ENCODE assay signal across 1 cellular context in the genomic region with DNA sequence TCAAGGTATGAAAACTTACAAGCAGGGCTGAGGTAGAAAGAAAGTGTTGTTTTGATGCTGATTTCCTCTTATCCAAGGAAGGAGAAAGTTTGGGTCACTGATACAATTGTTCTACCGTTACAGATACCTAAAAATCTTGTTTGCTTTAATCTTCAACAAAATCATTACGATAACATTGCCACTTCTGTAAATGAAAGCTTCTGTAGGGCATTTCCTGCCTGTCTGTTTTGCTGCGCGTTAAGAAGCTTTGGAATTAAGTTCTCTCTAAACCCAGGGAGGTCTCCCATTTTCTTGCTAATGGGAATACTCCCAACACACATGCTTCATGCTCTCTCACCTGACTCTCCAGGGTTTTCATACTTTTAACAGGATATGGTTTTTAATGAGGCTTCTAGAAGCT.
TF ChIP-seq lines count a peak whose summit lies in the region.

No MANE protein-coding gene starts in this region.

TF ChIP-seq in GM23338, 12 proteins besides CTCF, POLR2A, EP300 and RAD21 (continued from another document):
- TF ChIP-seq, protein P1, sequence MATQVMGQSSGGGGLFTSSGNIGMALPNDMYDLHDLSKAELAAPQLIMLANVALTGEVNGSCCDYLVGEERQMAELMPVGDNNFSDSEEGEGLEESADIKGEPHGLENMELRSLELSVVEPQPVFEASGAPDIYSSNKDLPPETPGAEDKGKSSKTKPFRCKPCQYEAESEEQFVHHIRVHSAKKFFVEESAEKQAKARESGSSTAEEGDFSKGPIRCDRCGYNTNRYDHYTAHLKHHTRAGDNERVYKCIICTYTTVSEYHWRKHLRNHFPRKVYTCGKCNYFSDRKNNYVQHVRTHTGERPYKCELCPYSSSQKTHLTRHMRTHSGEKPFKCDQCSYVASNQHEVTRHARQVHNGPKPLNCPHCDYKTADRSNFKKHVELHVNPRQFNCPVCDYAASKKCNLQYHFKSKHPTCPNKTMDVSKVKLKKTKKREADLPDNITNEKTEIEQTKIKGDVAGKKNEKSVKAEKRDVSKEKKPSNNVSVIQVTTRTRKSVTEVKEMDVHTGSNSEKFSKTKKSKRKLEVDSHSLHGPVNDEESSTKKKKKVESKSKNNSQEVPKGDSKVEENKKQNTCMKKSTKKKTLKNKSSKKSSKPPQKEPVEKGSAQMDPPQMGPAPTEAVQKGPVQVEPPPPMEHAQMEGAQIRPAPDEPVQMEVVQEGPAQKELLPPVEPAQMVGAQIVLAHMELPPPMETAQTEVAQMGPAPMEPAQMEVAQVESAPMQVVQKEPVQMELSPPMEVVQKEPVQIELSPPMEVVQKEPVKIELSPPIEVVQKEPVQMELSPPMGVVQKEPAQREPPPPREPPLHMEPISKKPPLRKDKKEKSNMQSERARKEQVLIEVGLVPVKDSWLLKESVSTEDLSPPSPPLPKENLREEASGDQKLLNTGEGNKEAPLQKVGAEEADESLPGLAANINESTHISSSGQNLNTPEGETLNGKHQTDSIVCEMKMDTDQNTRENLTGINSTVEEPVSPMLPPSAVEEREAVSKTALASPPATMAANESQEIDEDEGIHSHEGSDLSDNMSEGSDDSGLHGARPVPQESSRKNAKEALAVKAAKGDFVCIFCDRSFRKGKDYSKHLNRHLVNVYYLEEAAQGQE (IDR thresholded peaks at IDR 0.05; ENCODE audit: unreplicated experiment): no peak
- TF ChIP-seq, protein P2, sequence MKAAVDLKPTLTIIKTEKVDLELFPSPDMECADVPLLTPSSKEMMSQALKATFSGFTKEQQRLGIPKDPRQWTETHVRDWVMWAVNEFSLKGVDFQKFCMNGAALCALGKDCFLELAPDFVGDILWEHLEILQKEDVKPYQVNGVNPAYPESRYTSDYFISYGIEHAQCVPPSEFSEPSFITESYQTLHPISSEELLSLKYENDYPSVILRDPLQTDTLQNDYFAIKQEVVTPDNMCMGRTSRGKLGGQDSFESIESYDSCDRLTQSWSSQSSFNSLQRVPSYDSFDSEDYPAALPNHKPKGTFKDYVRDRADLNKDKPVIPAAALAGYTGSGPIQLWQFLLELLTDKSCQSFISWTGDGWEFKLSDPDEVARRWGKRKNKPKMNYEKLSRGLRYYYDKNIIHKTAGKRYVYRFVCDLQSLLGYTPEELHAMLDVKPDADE (IDR thresholded peaks at IDR 0.05): no peak
- TF ChIP-seq, protein P3, sequence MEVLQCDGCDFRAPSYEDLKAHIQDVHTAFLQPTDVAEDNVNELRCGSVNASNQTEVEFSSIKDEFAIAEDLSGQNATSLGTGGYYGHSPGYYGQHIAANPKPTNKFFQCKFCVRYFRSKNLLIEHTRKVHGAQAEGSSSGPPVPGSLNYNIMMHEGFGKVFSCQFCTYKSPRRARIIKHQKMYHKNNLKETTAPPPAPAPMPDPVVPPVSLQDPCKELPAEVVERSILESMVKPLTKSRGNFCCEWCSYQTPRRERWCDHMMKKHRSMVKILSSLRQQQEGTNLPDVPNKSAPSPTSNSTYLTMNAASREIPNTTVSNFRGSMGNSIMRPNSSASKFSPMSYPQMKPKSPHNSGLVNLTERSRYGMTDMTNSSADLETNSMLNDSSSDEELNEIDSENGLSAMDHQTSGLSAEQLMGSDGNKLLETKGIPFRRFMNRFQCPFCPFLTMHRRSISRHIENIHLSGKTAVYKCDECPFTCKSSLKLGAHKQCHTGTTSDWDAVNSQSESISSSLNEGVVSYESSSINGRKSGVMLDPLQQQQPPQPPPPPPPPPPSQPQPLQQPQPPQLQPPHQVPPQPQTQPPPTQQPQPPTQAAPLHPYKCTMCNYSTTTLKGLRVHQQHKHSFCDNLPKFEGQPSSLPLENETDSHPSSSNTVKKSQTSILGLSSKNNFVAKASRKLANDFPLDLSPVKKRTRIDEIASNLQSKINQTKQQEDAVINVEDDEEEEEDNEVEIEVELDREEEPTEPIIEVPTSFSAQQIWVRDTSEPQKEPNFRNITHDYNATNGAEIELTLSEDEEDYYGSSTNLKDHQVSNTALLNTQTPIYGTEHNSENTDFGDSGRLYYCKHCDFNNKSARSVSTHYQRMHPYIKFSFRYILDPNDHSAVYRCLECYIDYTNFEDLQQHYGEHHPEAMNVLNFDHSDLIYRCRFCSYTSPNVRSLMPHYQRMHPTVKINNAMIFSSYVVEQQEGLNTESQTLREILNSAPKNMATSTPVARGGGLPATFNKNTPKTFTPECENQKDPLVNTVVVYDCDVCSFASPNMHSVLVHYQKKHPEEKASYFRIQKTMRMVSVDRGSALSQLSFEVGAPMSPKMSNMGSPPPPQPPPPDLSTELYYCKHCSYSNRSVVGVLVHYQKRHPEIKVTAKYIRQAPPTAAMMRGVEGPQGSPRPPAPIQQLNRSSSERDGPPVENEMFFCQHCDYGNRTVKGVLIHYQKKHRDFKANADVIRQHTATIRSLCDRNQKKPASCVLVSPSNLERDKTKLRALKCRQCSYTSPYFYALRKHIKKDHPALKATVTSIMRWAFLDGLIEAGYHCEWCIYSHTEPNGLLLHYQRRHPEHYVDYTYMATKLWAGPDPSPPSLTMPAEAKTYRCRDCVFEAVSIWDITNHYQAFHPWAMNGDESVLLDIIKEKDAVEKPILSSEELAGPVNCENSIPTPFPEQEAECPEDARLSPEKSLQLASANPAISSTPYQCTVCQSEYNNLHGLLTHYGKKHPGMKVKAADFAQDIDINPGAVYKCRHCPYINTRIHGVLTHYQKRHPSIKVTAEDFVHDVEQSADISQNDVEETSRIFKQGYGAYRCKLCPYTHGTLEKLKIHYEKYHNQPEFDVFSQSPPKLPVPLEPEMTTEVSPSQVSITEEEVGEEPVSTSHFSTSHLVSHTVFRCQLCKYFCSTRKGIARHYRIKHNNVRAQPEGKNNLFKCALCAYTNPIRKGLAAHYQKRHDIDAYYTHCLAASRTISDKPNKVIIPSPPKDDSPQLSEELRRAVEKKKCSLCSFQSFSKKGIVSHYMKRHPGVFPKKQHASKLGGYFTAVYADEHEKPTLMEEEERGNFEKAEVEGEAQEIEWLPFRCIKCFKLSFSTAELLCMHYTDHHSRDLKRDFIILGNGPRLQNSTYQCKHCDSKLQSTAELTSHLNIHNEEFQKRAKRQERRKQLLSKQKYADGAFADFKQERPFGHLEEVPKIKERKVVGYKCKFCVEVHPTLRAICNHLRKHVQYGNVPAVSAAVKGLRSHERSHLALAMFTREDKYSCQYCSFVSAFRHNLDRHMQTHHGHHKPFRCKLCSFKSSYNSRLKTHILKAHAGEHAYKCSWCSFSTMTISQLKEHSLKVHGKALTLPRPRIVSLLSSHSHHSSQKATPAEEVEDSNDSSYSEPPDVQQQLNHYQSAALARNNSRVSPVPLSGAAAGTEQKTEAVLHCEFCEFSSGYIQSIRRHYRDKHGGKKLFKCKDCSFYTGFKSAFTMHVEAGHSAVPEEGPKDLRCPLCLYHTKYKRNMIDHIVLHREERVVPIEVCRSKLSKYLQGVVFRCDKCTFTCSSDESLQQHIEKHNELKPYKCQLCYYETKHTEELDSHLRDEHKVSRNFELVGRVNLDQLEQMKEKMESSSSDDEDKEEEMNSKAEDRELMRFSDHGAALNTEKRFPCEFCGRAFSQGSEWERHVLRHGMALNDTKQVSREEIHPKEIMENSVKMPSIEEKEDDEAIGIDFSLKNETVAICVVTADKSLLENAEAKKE (CRISPR knock-in tag; IDR thresholded peaks at IDR 0.05): no peak
- TF ChIP-seq STAT1 (IDR thresholded peaks at IDR 0.05; ENCODE audit: unreplicated experiment): no peak
